ENCODE assay signal across 9 cellular contexts in the genomic region with DNA sequence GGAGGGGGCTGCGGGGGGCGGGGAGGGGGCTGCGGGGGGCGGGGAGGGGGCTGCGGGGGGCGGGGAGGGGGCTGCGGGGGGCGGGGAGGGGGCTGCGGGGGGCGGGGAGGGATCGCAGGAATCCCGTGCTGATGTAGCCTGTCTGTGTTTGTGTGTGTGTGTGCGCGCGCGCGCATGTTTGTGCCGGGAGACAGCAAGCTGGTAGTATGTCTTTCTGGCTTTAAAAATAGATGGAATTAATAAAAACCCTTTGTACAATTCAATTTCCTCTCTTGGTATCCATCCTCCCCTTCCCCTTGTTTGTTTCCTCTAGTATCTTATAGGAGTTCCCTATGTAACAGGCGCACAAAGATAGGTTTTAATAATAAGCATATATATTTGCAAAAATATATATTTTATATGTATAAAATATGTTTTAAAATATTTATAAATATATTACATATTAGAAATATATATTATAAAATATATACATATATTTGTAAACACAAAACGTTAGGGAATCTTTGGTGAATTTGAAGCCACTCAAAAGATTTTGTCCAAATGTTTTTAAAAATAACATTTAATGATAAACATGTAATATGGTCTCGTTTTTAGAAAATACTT. TPM values are rescaled to one million over a fixed set of nuclear protein-coding genes. Genes with fewer than 3 reads are reported as not detected.
A peak's percentile ranks its signal among the peaks of the same experiment; 100 is the strongest.
DNase-seq lines count a peak whose midpoint lies in the region; ATAC-seq and TF ChIP-seq lines count a peak whose summit lies in the region.
"Had no signal": no experiment of that assay in that cellular context is flagged by ENCODE, and none has a peak within 500 bp of the region (broad histone marks: within the 10 kb centered on the region; RNA-seq: fewer than 3 reads in every experiment).

No MANE protein-coding gene starts in this region.

- no peaks in the 10 kb centered on the region for H3K36me3 Mint-ChIP-seq in activated naive CD4-positive, alpha-beta T cell treated with anti-CD3 and anti-CD28 coated beads, Interleukin-2, amount 50 U/mL, for 72 hours

- WGBS in smooth muscle cell (ENCODE audit: low lambda C conversion rate) = 6% methylated on average over 11 of the region's 21 CpGs

- no peaks in the 10 kb centered on the region for H3K36me3 ChIP-seq in HUES6 (ENCODE audit: control insufficient read depth, insufficient read depth, low read length)
- H3K36me3 ChIP-seq in right atrium auricular region = no peaks in the 10 kb centered on the region
- H3K36me3 ChIP-seq in smooth muscle cell (ENCODE audit: low read depth) = no peaks in the 10 kb centered on the region

- H3K27ac ChIP-seq in HUES6 (ENCODE audit: low read depth, low read length) (no peak overlapping the region), VCaP (peak overlapping the region; percentile 81), right atrium auricular region (peak overlapping the region; percentile 86 to 95), smooth muscle cell (ENCODE audit: low read depth) (peak overlapping the region; percentile 75)

- H3K4me1 ChIP-seq in HUES6 (ENCODE audit: control insufficient read depth, insufficient read depth, low read length) (peaks cover 4% of the 10 kb centered on the region; the same call in 1 of the 2 replicates), right atrium auricular region (peaks cover 0 to 12% of the 10 kb centered on the region in 2 donors), smooth muscle cell (ENCODE audit: low read depth) (peaks cover 5% of the 10 kb centered on the region)

- no peak for ATAC-seq in activated naive CD4-positive, alpha-beta T cell treated with anti-CD3 and anti-CD28 coated beads, Interleukin-2, amount 50 U/mL, for 72 hours
- ATAC-seq in HG02870 (IDR thresholded peaks at IDR 0.05; ENCODE audit: unreplicated experiment) (no peak), GM19397 (IDR thresholded peaks at IDR 0.05; ENCODE audit: unreplicated experiment) (no peak)

- H3K27me3 ChIP-seq in HUES6 (ENCODE audit: control insufficient read depth, insufficient read depth, low read length) (peaks cover 10% of the 10 kb centered on the region), right atrium auricular region (no peaks in the 10 kb centered on the region), smooth muscle cell (ENCODE audit: low read depth) (no peaks in the 10 kb centered on the region)

- H3K9me3 Mint-ChIP-seq in activated naive CD4-positive, alpha-beta T cell treated with anti-CD3 and anti-CD28 coated beads, Interleukin-2, amount 50 U/mL, for 72 hours = peaks cover 0 to 4% of the 10 kb centered on the region in 2 donors
- H3K9me3 Mint-ChIP-seq: activated T-cell treated with anti-CD3 and anti-CD28 coated beads, Interleukin-2, amount 50 U/mL, for 4 hours had no signal

- H3K4me2 ChIP-seq in smooth muscle cell = peak overlapping the region; percentile 81

- no peak for DNase-seq in right atrium auricular region (ENCODE audit: low spot score)
- DNase-seq in smooth muscle cell (lab: John Stamatoyannopoulos, UW; ENCODE audit: unreplicated experiment) = no peak
- no peak for DNase-seq in activated naive CD4-positive, alpha-beta T cell treated with anti-CD3 and anti-CD28 coated beads, Interleukin-2, amount 50 U/mL, for 72 hours (ENCODE audit: low spot score in 2 of 2)
- DNase-seq in stimulated activated naive CD4-positive, alpha-beta T cell (lab: John Stamatoyannopoulos, UW) = no peak
- DNase-seq: activated T-cell treated with anti-CD3 and anti-CD28 coated beads, Interleukin-2, amount 50 U/mL, for 4 hours had no signal

- H3F3A ChIP-seq in smooth muscle cell (ENCODE audit: low read depth) = no peaks in the 10 kb centered on the region

- no peak for TF ChIP-seq CTCF in VCaP (conservative IDR thresholded peaks at IDR 0.05)
- no peak for TF ChIP-seq CTCF in right atrium auricular region (IDR thresholded peaks at IDR 0.05)
- TF ChIP-seq CTCF in smooth muscle cell (IDR thresholded peaks at IDR 0.05; ENCODE audit: borderline replicate concordance, insufficient read depth, poor library complexity, severe bottlenecking) = no peak

- H3K9ac ChIP-seq in HUES6 (ENCODE audit: low read length) (no peak overlapping the region), smooth muscle cell (ENCODE audit: low read depth) (peak overlapping the region; percentile 49)

- H4K20me1 ChIP-seq in smooth muscle cell (ENCODE audit: low read depth) = no peaks in the 10 kb centered on the region

- no peak overlapping the region for H2AFZ ChIP-seq in smooth muscle cell (ENCODE audit: low read depth)

- H3K79me2 ChIP-seq in smooth muscle cell (ENCODE audit: low read depth) = peaks cover 25% of the 10 kb centered on the region

- H3K27ac Mint-ChIP-seq in activated naive CD4-positive, alpha-beta T cell treated with anti-CD3 and anti-CD28 coated beads, Interleukin-2, amount 50 U/mL, for 72 hours = no peak overlapping the region

- no peaks in the 10 kb centered on the region for H3K9me3 ChIP-seq in HUES6 (ENCODE audit: control insufficient read depth, insufficient read depth, low read depth, low read length)
- no peaks in the 10 kb centered on the region for H3K9me3 ChIP-seq in right atrium auricular region
- no peaks in the 10 kb centered on the region for H3K9me3 ChIP-seq in smooth muscle cell (replicated peaks; ENCODE audit: low read depth)

- peak overlapping the region; percentile 78 for H3K4me3 ChIP-seq in HUES6 (ENCODE audit: low read depth, low read length)
- H3K4me3 ChIP-seq in right atrium auricular region = peak overlapping the region; percentile 73 to 82
- peak overlapping the region; percentile 54 for H3K4me3 ChIP-seq in smooth muscle cell

RNA-seq across cellular contexts. Expression of gene ARHGAP24, which starts 0.8 kb away (rescaled TPM):
- total RNA-seq in right atrium auricular region = 10 to 100 TPM; 34.0 to 42.0 TPM
- total RNA-seq in smooth muscle cell = 15.7 and 18.2 TPM in 2 replicates
- polyA plus RNA-seq in smooth muscle cell = 4.9 and 5.3 TPM in 2 replicates
- total RNA-seq in activated naive CD4-positive, alpha-beta T cell treated with anti-CD3 and anti-CD28 coated beads, Interleukin-2, amount 50 U/mL, for 72 hours = not detected

Comparison
In these comparisons a context has a peak if more than half of its experiments do, and no peak if none do; other contexts are left out.
1. RNA of gene ARHGAP24, which starts 0.8 kb away (total RNA-seq): 34.0 to 42.0 TPM in right atrium auricular region and 15.7 to 18.2 TPM in smooth muscle cell; not detected in activated naive CD4-positive, alpha-beta T cell treated with anti-CD3 and anti-CD28 coated beads, Interleukin-2, amount 50 U/mL, for 72 hours; every median in the first group is over 10 times any median in the second.
2. Peak in every context shown above with its lines, with median percentiles within 50 percentile points of each other: H3K4me3 ChIP-seq.